ENCODE assay signal across 17 cellular contexts in the genomic region with DNA sequence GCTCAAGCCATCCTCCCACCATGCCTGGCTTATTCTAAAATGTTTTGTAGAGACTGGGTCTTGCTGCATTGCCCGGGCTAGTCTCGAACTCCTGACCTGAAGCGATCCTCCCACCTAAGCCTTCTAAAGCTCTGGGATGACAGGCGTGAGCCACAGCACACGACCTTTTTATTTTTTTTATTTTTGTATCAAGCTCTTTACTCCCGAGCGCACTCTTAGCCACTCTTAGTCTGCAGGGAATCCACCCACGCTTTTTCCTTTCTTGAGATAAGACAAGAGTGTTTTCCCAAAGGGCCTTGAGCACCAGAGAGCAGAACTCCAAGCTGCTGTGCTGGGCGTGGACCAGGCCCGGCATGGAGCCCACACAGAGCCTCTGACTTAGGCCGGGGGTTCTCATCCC. TPM values are rescaled to one million over a fixed set of nuclear protein-coding genes. Genes with fewer than 3 reads are reported as not detected.
A peak's percentile ranks its signal among the peaks of the same experiment; 100 is the strongest.
DNase-seq lines count a peak whose midpoint lies in the region; ATAC-seq, FAIRE-seq and TF ChIP-seq lines count a peak whose summit lies in the region.
"Had no signal": no experiment of that assay in that cellular context is flagged by ENCODE, and none has a peak within 500 bp of the region (broad histone marks: within the 10 kb centered on the region; RNA-seq: fewer than 3 reads in every experiment).

No MANE protein-coding gene starts in this region.

- peaks cover 0 to 5% of the 10 kb centered on the region in 2 donors for H3K36me3 Mint-ChIP-seq in activated T-cell treated with anti-CD3 and anti-CD28 coated beads, Interleukin-2, amount 50 U/mL, for 72 hours (ENCODE audit: insufficient read depth in 2 of 2)
- H3K36me3 Mint-ChIP-seq: immature natural killer cell had no signal

- H3K36me3 ChIP-seq in HEK293 (ENCODE audit: control insufficient read depth in 2 of 2, insufficient read depth in 1 of 2, low read length in 2 of 2): no peaks in the 10 kb centered on the region
- H3K36me3 ChIP-seq in kidney (ENCODE audit: control insufficient read depth in 1 of 2, insufficient read depth in 2 of 2, low read length in 2 of 2): no peaks in the 10 kb centered on the region
- H3K36me3 ChIP-seq: ascending aorta, sigmoid colon, SJSA1 had no signal

- no peak overlapping the region for H3K4me3 ChIP-seq in HEK293 (ENCODE audit: low read depth, low read length)
- H3K4me3 ChIP-seq in choroid plexus epithelial cell (ENCODE audit: low read depth, low read length): no peak overlapping the region
- no peak overlapping the region for H3K4me3 ChIP-seq in kidney (ENCODE audit: low read length in 2 of 2)
- H3K4me3 ChIP-seq: ascending aorta, sigmoid colon, SJSA1 had no signal

- H3K9ac ChIP-seq in kidney (ENCODE audit: low read length in 2 of 2): no peak overlapping the region

- FAIRE-seq in kidney (lab: Jason Lieb, UNC): no peak

- H3K27ac Mint-ChIP-seq in activated T-cell treated with anti-CD3 and anti-CD28 coated beads, Interleukin-2, amount 50 U/mL, for 72 hours: no peak overlapping the region
- H3K27ac Mint-ChIP-seq: immature natural killer cell had no signal

- no peaks in the 10 kb centered on the region for H3K27me3 Mint-ChIP-seq in activated T-cell treated with anti-CD3 and anti-CD28 coated beads, Interleukin-2, amount 50 U/mL, for 72 hours (ENCODE audit: low read depth)

- H3K4me1 Mint-ChIP-seq in activated T-cell treated with anti-CD3 and anti-CD28 coated beads, Interleukin-2, amount 50 U/mL, for 72 hours (ENCODE audit: low read depth): no peaks in the 10 kb centered on the region
- H3K4me1 Mint-ChIP-seq: immature natural killer cell had no signal

- H3K9me3 Mint-ChIP-seq in activated T-cell treated with anti-CD3 and anti-CD28 coated beads, Interleukin-2, amount 50 U/mL, for 72 hours: peaks cover 4 to 9% of the 10 kb centered on the region in 2 donors

- POLR2A ChIA-PET in HEK293 (lab: Yijun Ruan, JAX): no interaction called here

- H3K27ac ChIP-seq in HEK293 (ENCODE audit: extremely low read depth, low read depth, low read length) (no peak overlapping the region), kidney (ENCODE audit: low read depth in 2 of 2, low read length in 2 of 2) (no peak overlapping the region)
- H3K27ac ChIP-seq: ascending aorta, sigmoid colon, SJSA1 had no signal

- ATAC-seq in activated T-cell treated with anti-CD3 and anti-CD28 coated beads, Interleukin-2, amount 50 U/mL, for 72 hours (replicated peaks in 1 of 2): no peak

- TF ChIP-seq CTCF in HEK293 (tag by site-specific recombination; IDR thresholded peaks at IDR 0.05) (no peak), choroid plexus epithelial cell (conservative IDR thresholded peaks at IDR 0.05; ENCODE audit: low read depth, low read length) (no peak), kidney (IDR thresholded peaks at IDR 0.05; ENCODE audit: borderline replicate concordance, extremely low read depth, insufficient read depth) (no peak)

- DNase-seq in choroid plexus epithelial cell (ENCODE audit: low read depth) (peak; percentile 83), kidney (peak; percentile 91), stromal cell of bone marrow (ENCODE audit: low read depth) (peak; percentile 21), GM03348 (ENCODE audit: low spot score) (no peak), activated gamma-delta T cell (lab: John Stamatoyannopoulos, UW) (no peak)
- no peak for DNase-seq in activated T-cell treated with anti-CD3 and anti-CD28 coated beads, Interleukin-2, amount 50 U/mL, for 72 hours
- DNase-seq: dermis blood vessel endothelial cell; erythroblast; immature natural killer cell; mesendoderm; NCI-H187 treated with DMSO at 0.1 percent for 48 hours; NCI-H524 treated with DMSO at 0.1 percent for 48 hours; sigmoid colon; stimulated activated CD4-positive, alpha-beta T cell treated with anti-CD3 and anti-CD28 coated beads, Interleukin-2, amount 100 ng/mL, for 48 hours had no signal

- H3K4me1 ChIP-seq in HEK293 (ENCODE audit: control insufficient read depth, insufficient read depth, low read length) (no peaks in the 10 kb centered on the region), kidney (ENCODE audit: control insufficient read depth in 1 of 2, insufficient read depth in 1 of 2, low read depth in 1 of 2, low read length in 2 of 2) (no peaks in the 10 kb centered on the region)
- H3K4me1 ChIP-seq: sigmoid colon, SJSA1 had no signal

- H3K4me3 Mint-ChIP-seq in activated T-cell treated with anti-CD3 and anti-CD28 coated beads, Interleukin-2, amount 50 U/mL, for 72 hours: no peak overlapping the region
- H3K4me3 Mint-ChIP-seq: immature natural killer cell had no signal

- intact Hi-C loops in kidney (cut with DNase I): no loop called here

- no peaks in the 10 kb centered on the region for H3K9me3 ChIP-seq in HEK293 (ENCODE audit: control insufficient read depth, insufficient read depth, low read depth, low read length)
- peaks cover 0 to 10% of the 10 kb centered on the region in 2 donors for H3K9me3 ChIP-seq in kidney (ENCODE audit: control insufficient read depth in 1 of 2, low read length in 2 of 2)
- H3K9me3 ChIP-seq: ascending aorta had no signal

- CTCF ChIA-PET in HEK293 (lab: Yijun Ruan, JAX): interaction anchor here (0.6 to 0.7 kb wide), 2 partner anchors 8 to 158 kb away, joined by 3 to 6 read pairs; no protein-coding TSS in a partner anchor

TF ChIP-seq in HEK293, 187 proteins besides CTCF, POLR2A, EP300 and RAD21 (continues in another document):
- no peak for TF ChIP-seq ZNF132 (tag by site-specific recombination; IDR thresholded peaks at IDR 0.05; ENCODE audit: borderline replicate concordance)
- TF ChIP-seq ZNF701 (tag by site-specific recombination; IDR thresholded peaks at IDR 0.05): no peak
- TF ChIP-seq ZFP41 (tag by site-specific recombination; IDR thresholded peaks at IDR 0.05; ENCODE audit: borderline replicate concordance): no peak
- no peak for TF ChIP-seq OVOL3 (tag by site-specific recombination; IDR thresholded peaks at IDR 0.05)
- TF ChIP-seq ZFHX2 (tag by site-specific recombination; conservative IDR thresholded peaks at IDR 0.05): peak; percentile 95
- TF ChIP-seq ZNF670 (tag by site-specific recombination; IDR thresholded peaks at IDR 0.05; ENCODE audit: low read depth): no peak
- no peak for TF ChIP-seq ZNF777 (tag by site-specific recombination; IDR thresholded peaks at IDR 0.05; ENCODE audit: borderline replicate concordance)
- TF ChIP-seq, protein P1, sequence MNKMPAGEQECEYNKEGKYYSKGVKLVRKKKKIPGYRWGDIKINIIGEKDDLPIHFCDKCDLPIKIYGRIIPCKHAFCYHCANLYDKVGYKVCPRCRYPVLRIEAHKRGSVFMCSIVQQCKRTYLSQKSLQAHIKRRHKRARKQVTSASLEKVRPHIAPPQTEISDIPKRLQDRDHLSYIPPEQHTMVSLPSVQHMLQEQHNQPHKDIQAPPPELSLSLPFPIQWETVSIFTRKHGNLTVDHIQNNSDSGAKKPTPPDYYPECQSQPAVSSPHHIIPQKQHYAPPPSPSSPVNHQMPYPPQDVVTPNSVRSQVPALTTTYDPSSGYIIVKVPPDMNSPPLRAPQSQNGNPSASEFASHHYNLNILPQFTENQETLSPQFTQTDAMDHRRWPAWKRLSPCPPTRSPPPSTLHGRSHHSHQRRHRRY (tag by site-specific recombination; IDR thresholded peaks at IDR 0.05): no peak
- TF ChIP-seq KLF7 (tag by site-specific recombination; IDR thresholded peaks at IDR 0.05; ENCODE audit: borderline replicate concordance): no peak
- no peak for TF ChIP-seq KLF16 (tag by site-specific recombination; IDR thresholded peaks at IDR 0.05)
- TF ChIP-seq ZBTB17 (tag by site-specific recombination; IDR thresholded peaks at IDR 0.05): no peak
- no peak for TF ChIP-seq BCL11B (tag by site-specific recombination; IDR thresholded peaks at IDR 0.05; ENCODE audit: low read depth)
- no peak for TF ChIP-seq ZNF214 (tag by site-specific recombination; IDR thresholded peaks at IDR 0.05; ENCODE audit: borderline replicate concordance)
- TF ChIP-seq ZFP37 (tag by site-specific recombination; IDR thresholded peaks at IDR 0.05): no peak
- no peak for TF ChIP-seq OSR2 (tag by site-specific recombination; IDR thresholded peaks at IDR 0.05)
- TF ChIP-seq, protein P2, sequence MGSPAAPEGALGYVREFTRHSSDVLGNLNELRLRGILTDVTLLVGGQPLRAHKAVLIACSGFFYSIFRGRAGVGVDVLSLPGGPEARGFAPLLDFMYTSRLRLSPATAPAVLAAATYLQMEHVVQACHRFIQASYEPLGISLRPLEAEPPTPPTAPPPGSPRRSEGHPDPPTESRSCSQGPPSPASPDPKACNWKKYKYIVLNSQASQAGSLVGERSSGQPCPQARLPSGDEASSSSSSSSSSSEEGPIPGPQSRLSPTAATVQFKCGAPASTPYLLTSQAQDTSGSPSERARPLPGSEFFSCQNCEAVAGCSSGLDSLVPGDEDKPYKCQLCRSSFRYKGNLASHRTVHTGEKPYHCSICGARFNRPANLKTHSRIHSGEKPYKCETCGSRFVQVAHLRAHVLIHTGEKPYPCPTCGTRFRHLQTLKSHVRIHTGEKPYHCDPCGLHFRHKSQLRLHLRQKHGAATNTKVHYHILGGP (tag by site-specific recombination; IDR thresholded peaks at IDR 0.05): no peak
- peak; percentile 91 for TF ChIP-seq EGR2 (tag by site-specific recombination; IDR thresholded peaks at IDR 0.05; ENCODE audit: low read depth)
- no peak for TF ChIP-seq FEZF1 (tag by site-specific recombination; IDR thresholded peaks at IDR 0.05)
- TF ChIP-seq, protein P3, sequence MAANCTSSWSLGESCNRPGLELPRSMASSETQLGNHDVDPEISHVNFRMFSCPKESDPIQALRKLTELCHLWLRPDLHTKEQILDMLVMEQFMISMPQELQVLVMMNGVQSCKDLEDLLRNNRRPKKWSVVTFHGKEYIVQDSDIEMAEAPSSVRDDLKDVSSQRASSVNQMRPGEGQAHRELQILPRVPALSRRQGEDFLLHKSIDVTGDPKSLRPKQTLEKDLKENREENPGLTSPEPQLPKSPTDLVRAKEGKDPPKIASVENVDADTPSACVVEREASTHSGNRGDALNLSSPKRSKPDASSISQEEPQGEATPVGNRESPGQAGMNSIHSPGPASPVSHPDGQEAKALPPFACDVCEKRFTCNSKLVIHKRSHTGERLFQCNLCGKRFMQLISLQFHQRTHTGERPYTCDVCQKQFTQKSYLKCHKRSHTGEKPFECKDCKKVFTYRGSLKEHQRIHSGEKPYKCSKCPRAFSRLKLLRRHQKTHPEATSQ (tag by site-specific recombination; IDR thresholded peaks at IDR 0.05): no peak
- TF ChIP-seq REPIN1 (tag by site-specific recombination; IDR thresholded peaks at IDR 0.05; ENCODE audit: low read depth): no peak
- TF ChIP-seq ZNF529 (tag by site-specific recombination; IDR thresholded peaks at IDR 0.05; ENCODE audit: insufficient replicate concordance): no peak

RNA-seq across cellular contexts. Expression of a gene that starts 23.4 kb away (rescaled TPM):
- 2.1 TPM for total RNA-seq in kidney
- polyA plus RNA-seq in kidney (ENCODE audit: insufficient read depth, low read depth, low replicate concordance): 4.5 TPM
- total RNA-seq in activated T-cell treated with anti-CD3 and anti-CD28 coated beads, Interleukin-2, amount 50 U/mL, for 72 hours: 1 to 10 TPM; 2.0 to 2.1 TPM
- total RNA-seq: ascending aorta, dermis blood vessel endothelial cell had no signal

Comparison
In these comparisons a context has a peak if more than half of its experiments do, and no peak if none do; other contexts are left out.
1. DNase-seq: peak in choroid plexus epithelial cell (single experiment), kidney (single experiment) and stromal cell of bone marrow (single experiment); none in activated T-cell treated with anti-CD3 and anti-CD28 coated beads, Interleukin-2, amount 50 U/mL, for 72 hours (0 of 2), GM03348 (single experiment) and activated gamma-delta T cell (single experiment).